In the genomic region with DNA sequence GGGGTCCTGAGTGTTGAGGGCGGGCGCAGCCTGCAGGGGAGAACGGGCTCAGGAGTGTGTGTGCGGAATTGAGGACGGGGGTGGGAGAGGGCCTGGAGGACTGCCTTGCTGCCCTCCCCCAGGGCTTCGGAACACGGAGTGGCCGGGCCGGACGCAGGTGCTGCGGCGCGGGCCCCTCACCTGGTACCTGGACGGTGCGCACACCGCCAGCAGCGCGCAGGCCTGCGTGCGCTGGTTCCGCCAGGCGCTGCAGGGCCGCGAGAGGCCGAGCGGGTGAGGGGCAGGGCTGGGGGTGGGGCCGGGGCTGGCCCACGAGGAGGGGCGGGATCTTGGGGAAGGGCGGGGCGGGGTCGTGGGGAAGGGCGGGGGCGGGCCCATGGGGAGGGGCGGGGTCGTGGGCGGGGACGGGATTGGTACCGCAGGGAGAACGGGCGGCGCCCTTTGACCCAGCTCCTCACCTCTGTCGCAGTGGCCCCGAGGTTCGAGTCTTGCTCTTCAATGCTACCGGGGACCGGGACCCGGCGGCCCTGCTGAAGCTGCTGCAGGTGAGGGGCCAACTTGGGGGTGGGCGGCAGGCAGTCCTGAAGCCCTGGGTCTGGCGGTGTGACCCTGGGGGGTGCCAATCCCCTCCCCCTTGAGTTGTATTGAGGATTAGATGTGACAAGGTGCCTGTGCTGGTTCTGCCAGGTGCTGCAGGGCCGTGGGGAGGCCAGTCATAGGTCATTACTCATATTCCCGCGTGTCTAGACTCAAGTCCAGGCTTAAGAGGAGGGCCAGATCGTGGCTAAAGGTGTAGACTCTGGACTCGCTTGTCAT, we compare ENCODE assay signal across 8 cellular contexts. TPM values are rescaled to one million over a fixed set of nuclear protein-coding genes. Genes with fewer than 3 reads are reported as not detected.
DNase-seq lines count a peak whose midpoint lies in the region; ATAC-seq and TF ChIP-seq lines count a peak whose summit lies in the region.

No MANE protein-coding gene starts in this region.

- no peak for TF ChIP-seq CTCF in lower lobe of right lung (IDR thresholded peaks at IDR 0.05)

- H3K4me1 ChIP-seq in lower lobe of right lung: peaks cover 22% of the 10 kb centered on the region

- no peaks in the 10 kb centered on the region for H3K9me3 ChIP-seq in lower lobe of right lung

- H3K4me3 ChIP-seq in lower lobe of right lung: peak overlapping the region; percentile 19

- peak; percentile 47 for DNase-seq in AG08395 (ENCODE audit: low spot score)
- DNase-seq in NCI-H1048 (lab: John Stamatoyannopoulos, UW): peak; percentile 33
- peak; percentile 56 to 68 for DNase-seq in erythroblast (lab: John Stamatoyannopoulos, UW)
- peak; percentile 71 for DNase-seq in lower lobe of right lung
- DNase-seq in occipital lobe (lab: John Stamatoyannopoulos, UW): no peak
- DNase-seq in cerebellar cortex (ENCODE audit: low spot score): no peak
- DNase-seq in NCI-H1436 (lab: John Stamatoyannopoulos, UW): no peak

- H3K36me3 ChIP-seq in lower lobe of right lung: peaks cover 96% of the 10 kb centered on the region

- ATAC-seq in lower lobe of right lung: peak; percentile 73 to 77
- no peak for ATAC-seq in HG03025 (IDR thresholded peaks at IDR 0.05; ENCODE audit: low FRiP score, unreplicated experiment)

- no peak overlapping the region for H3K27ac ChIP-seq in lower lobe of right lung

- intact Hi-C loops in lower lobe of right lung (cut with DNase I): no loop called here

- no peaks in the 10 kb centered on the region for H3K27me3 ChIP-seq in lower lobe of right lung (ENCODE audit: low read depth)

- no peak for TF ChIP-seq POLR2A in erythroblast (IDR thresholded peaks at IDR 0.05; ENCODE audit: low read length)

RNA-seq across cellular contexts. Expression of a gene that starts 7.1 kb away (rescaled TPM):
- total RNA-seq in lower lobe of right lung: 55.4 TPM
- 18.1 TPM for total RNA-seq in occipital lobe

RNA-seq across cellular contexts. Expression of a gene that starts 23.9 kb away (rescaled TPM):
- 96.2 TPM for total RNA-seq in lower lobe of right lung
- 45.1 TPM for total RNA-seq in occipital lobe

RNA-seq across cellular contexts. Expression of a gene that starts 31.3 kb away (rescaled TPM):
- total RNA-seq in lower lobe of right lung: 59.4 TPM
- 5.1 TPM for total RNA-seq in occipital lobe

RNA-seq across cellular contexts. Expression of a gene that starts 44.7 kb away (rescaled TPM):
- 323 TPM for total RNA-seq in lower lobe of right lung
- total RNA-seq in occipital lobe: 0.16 TPM

Comparison
In these comparisons a context has a peak if more than half of its experiments do, and no peak if none do; other contexts are left out.
1. DNase-seq: peak in AG08395 (single experiment), NCI-H1048 (single experiment), erythroblast (2 of 2) and lower lobe of right lung (single experiment); none in occipital lobe (single experiment), cerebellar cortex (single experiment) and NCI-H1436 (single experiment).